8 cellular contexts compared by ENCODE assay signal in genomic region chr2:46460991-46461715, GRCh38. TPM values are rescaled to one million over a fixed set of nuclear protein-coding genes. Genes with fewer than 3 reads are reported as not detected.
A peak's percentile ranks its signal among the peaks of the same experiment; 100 is the strongest.
DNase-seq lines count a peak whose midpoint lies in the region; ATAC-seq and TF ChIP-seq lines count a peak whose summit lies in the region.

No MANE protein-coding gene starts in this region.

- DNase-seq in BJ (ENCODE audit: low read depth): no peak
- DNase-seq in LoVo (ENCODE audit: low spot score): peak; percentile 59
- DNase-seq in T-helper 22 cell (ENCODE audit: low read depth): peak; percentile 14
- DNase-seq in ascending aorta (ENCODE audit: low spot score in 2 of 2): peak in 1 of 2 donors; percentile 90
- peak; percentile 54 for DNase-seq in hepatic stellate cell (ENCODE audit: low spot score)
- DNase-seq in sigmoid colon: peak; percentile 86

- intact Hi-C loops in ascending aorta (cut with DNase I): loop anchor here (1.0 to 2.0 kb wide), 4 partner anchors 164 to 468 kb away; partner anchors contain the start of gene EPAS1
- intact Hi-C loops in sigmoid colon (cut with DNase I): loop anchor here (2.0 kb wide), 4 partner anchors 398 to 818 kb away; no protein-coding TSS in a partner anchor

- peak; percentile 74 for ATAC-seq in GM19395 (IDR thresholded peaks at IDR 0.05; ENCODE audit: unreplicated experiment)
- ATAC-seq in HG03520 (IDR thresholded peaks at IDR 0.05; ENCODE audit: unreplicated experiment): no peak

- POLR2A ChIA-PET in BJ (lab: Charles Lee): no interaction called here

- TF ChIP-seq CTCF in BJ (IDR thresholded peaks at IDR 0.05; ENCODE audit: insufficient read depth, low read depth, low read length): peak; percentile 98
- peak; percentile 96 to 100 (median 99) for TF ChIP-seq CTCF in ascending aorta (IDR thresholded peaks at IDR 0.05)
- peak; percentile 98 to 100 (median 99) for TF ChIP-seq CTCF in sigmoid colon (IDR thresholded peaks at IDR 0.05)

- no peaks in the 10 kb centered on the region for H3K36me3 ChIP-seq in BJ (ENCODE audit: control insufficient read depth, insufficient read depth, low read length)
- H3K36me3 ChIP-seq in ascending aorta: no peaks in the 10 kb centered on the region
- no peaks in the 10 kb centered on the region for H3K36me3 ChIP-seq in sigmoid colon

- CTCF ChIA-PET in BJ (lab: Yijun Ruan, JAX): interaction anchor here (1.0 to 4.8 kb wide), 13 partner anchors 10 to 468 kb away, joined by 3 to 34 read pairs (median 4); no protein-coding TSS in a partner anchor

- H3K4me3 ChIP-seq in BJ (ENCODE audit: low read depth, low read length): no peak overlapping the region
- H3K4me3 ChIP-seq in ascending aorta: no peak overlapping the region
- no peak overlapping the region for H3K4me3 ChIP-seq in sigmoid colon

- H3K27me3 ChIP-seq in BJ (ENCODE audit: control insufficient read depth, insufficient read depth, low read length) (no peaks in the 10 kb centered on the region), ascending aorta (no peaks in the 10 kb centered on the region), sigmoid colon (no peaks in the 10 kb centered on the region)

- H3K27ac ChIP-seq in ascending aorta: peak overlapping the region in 1 of 2 donors; percentile 45
- peak overlapping the region; percentile 22 to 68 (median 58) for H3K27ac ChIP-seq in sigmoid colon

- no peaks in the 10 kb centered on the region for H3K9me3 ChIP-seq in ascending aorta
- no peaks in the 10 kb centered on the region for H3K9me3 ChIP-seq in sigmoid colon

- WGBS in sigmoid colon, 2 donors: 23 to 32% methylated on average over 8 of the region's 8 CpGs

- TF ChIP-seq EP300 in sigmoid colon (IDR thresholded peaks at IDR 0.05): no peak

- peaks cover 0 to 8% of the 10 kb centered on the region in 2 donors for H3K4me1 ChIP-seq in ascending aorta
- peaks cover 0 to 25% (median 16%) of the 10 kb centered on the region in 4 donors for H3K4me1 ChIP-seq in sigmoid colon

- TF ChIP-seq POLR2A in sigmoid colon (IDR thresholded peaks at IDR 0.05): no peak

RNA-seq across cellular contexts. Expression of gene TMEM247, which starts 18.2 kb away (rescaled TPM):
- polyA plus RNA-seq in BJ (2011; rRNA removed) (not detected in 2 replicates), sigmoid colon (not detected)
- not detected in 2 replicates for polyA minus RNA-seq in BJ (2011; rRNA and poly(A)+ RNA removed)
- total RNA-seq in ascending aorta (not detected), sigmoid colon (not detected)
